Comparison of ENCODE assay signal across 7 cellular contexts in the genomic region with DNA sequence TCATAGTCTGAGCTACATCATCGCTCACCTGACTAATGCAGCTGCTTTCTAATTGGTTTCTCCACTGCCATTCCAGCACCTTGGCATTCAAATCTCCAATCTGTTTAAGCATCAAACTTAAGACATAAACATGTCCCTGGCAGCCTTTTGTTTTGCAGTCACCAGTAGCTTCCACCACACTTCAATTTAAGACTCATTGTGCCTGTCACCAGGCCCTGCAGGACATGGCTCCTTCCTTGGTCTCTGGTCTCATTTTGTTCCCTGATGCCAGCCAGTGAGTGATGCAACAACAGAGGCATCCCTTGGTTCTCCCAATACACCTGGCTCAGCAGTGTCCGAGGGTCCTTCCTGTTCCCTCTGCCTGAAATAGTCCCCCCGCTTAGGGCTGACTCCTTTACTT.
"Had no signal": no experiment of that assay in that cellular context is flagged by ENCODE, and none has a peak within 500 bp of the region (broad histone marks: within the 10 kb centered on the region; RNA-seq: fewer than 3 reads in every experiment).

No MANE protein-coding gene starts in this region.

- H3K27ac ChIP-seq: HL-60 had no signal

- H3K4me3 ChIP-seq: K562 had no signal

- DNase-seq: IMR-90, KBM-7 had no signal

- H3K4me1 Mint-ChIP-seq: IgD-negative memory B cell had no signal

- H3K27ac Mint-ChIP-seq: IgD-negative memory B cell had no signal

- H3K9me3 Mint-ChIP-seq: IgD-negative memory B cell had no signal

- H3K4me3 Mint-ChIP-seq: IgD-negative memory B cell had no signal

- FAIRE-seq: HepG2, HTR-8/SVneo, K562 had no signal
